9 cellular contexts compared by ENCODE assay signal in genomic region chr17:40307001-40307690, GRCh38. TPM values are rescaled to one million over a fixed set of nuclear protein-coding genes. Genes with fewer than 3 reads are reported as not detected.
DNase-seq lines count a peak whose midpoint lies in the region; TF ChIP-seq lines count a peak whose summit lies in the region.
"Had no signal": no experiment of that assay in that cellular context is flagged by ENCODE, and none has a peak within 500 bp of the region (broad histone marks: within the 10 kb centered on the region; RNA-seq: fewer than 3 reads in every experiment).

No MANE protein-coding gene starts in this region.

- in situ Hi-C loops in GM13976 (cut with MboI; ENCODE audit: low sequenced_read_pairs, unreplicated experiment) = no loop called here

- peaks cover 21 to 43% (median 35%) of the 10 kb centered on the region in 4 donors for H3K4me1 Mint-ChIP-seq in CD4-positive, alpha-beta memory T cell
- H3K4me1 Mint-ChIP-seq in chondrocyte (ENCODE audit: low read depth) = peaks cover 23% of the 10 kb centered on the region

- H3K36me3 ChIP-seq in CD4-positive, alpha-beta memory T cell (ENCODE audit: insufficient read depth, low read length) = no peaks in the 10 kb centered on the region
- H3K36me3 ChIP-seq in muscle layer of colon (ENCODE audit: insufficient read depth, low read length) (no peaks in the 10 kb centered on the region), Karpas-422 (ENCODE audit: insufficient read depth, low read length) (peaks cover 20% of the 10 kb centered on the region; the same call in 1 of the 2 replicates)

- DNase-seq in CD4-positive, alpha-beta memory T cell = peak in 1 of 5 donors; percentile 64
- DNase-seq in NCI-H1105 treated with DMSO at 0.1 percent for 48 hours (lab: John Stamatoyannopoulos, UW) = peak; percentile 66
- peak; percentile 70 for DNase-seq in chondrocyte (ENCODE audit: low spot score)
- no peak for DNase-seq in hippocampal formation (lab: John Stamatoyannopoulos, UW)
- no peak for DNase-seq in SIG-M5 (lab: John Stamatoyannopoulos, UW)
- no peak for DNase-seq in GM13976 (ENCODE audit: low spot score)
- no peak for DNase-seq in Karpas-422
- DNase-seq: SW 1271 had no signal

- intact Hi-C loops in CD4-positive, alpha-beta memory T cell (cut with micrococcal nuclease) = no loop called here

- POLR2A ChIA-PET in CD4-positive, alpha-beta memory T cell (lab: Charles Lee; ENCODE audit: partially characterized antibody) = interaction anchor here (19.4 to 37.1 kb wide), 2 partner anchors 15 to 37 kb away, joined by 367 to 1054 read pairs; no protein-coding TSS in a partner anchor

- no peaks in the 10 kb centered on the region for H3K79me2 ChIP-seq in Karpas-422 (ENCODE audit: low read length)

- no peak overlapping the region for H3K4me3 Mint-ChIP-seq in CD4-positive, alpha-beta memory T cell
- no peak overlapping the region for H3K4me3 Mint-ChIP-seq in chondrocyte (ENCODE audit: unreplicated experiment)

- peak overlapping the region; percentile 27 for H3K9ac ChIP-seq in muscle layer of colon (ENCODE audit: low read length)
- H3K9ac ChIP-seq in Karpas-422 (ENCODE audit: low read length) = no peak overlapping the region

- CTCF ChIA-PET in CD4-positive, alpha-beta memory T cell (lab: Charles Lee; ENCODE audit: partially characterized antibody) = interaction anchor here (0.9 to 18.1 kb wide), 21 partner anchors 10 to 281 kb away, joined by 3 to 573 read pairs (median 5); partner anchors contain the start of gene IGFBP4

- no peak overlapping the region for H2AFZ ChIP-seq in Karpas-422 (ENCODE audit: low read length)

- H3K9me3 ChIP-seq in CD4-positive, alpha-beta memory T cell (ENCODE audit: control insufficient read depth in 1 of 2, low read length in 2 of 2) = no peaks in the 10 kb centered on the region
- H3K9me3 ChIP-seq in muscle layer of colon (ENCODE audit: low read length) (no peaks in the 10 kb centered on the region), Karpas-422 (ENCODE audit: low read length) (no peaks in the 10 kb centered on the region)

- H3K27ac Mint-ChIP-seq in CD4-positive, alpha-beta memory T cell = no peak overlapping the region
- no peak overlapping the region for H3K27ac Mint-ChIP-seq in chondrocyte (ENCODE audit: unreplicated experiment)

- H3K36me3 Mint-ChIP-seq in CD4-positive, alpha-beta memory T cell = no peaks in the 10 kb centered on the region
- H3K36me3 Mint-ChIP-seq in chondrocyte (ENCODE audit: low read depth) = no peaks in the 10 kb centered on the region

- TF ChIP-seq CTCF in chondrocyte (IDR thresholded peaks at IDR 0.05) (peak; percentile 23), GM13976 (IDR thresholded peaks at IDR 0.05; ENCODE audit: borderline replicate concordance, control extremely low read depth, extremely low read depth, insufficient read depth, missing control alignments) (no peak)

- H3K9me2 ChIP-seq in Karpas-422 (replicated peaks; ENCODE audit: insufficient read depth, low read length) = no peaks in the 10 kb centered on the region

- no peak overlapping the region for H3K4me3 ChIP-seq in CD4-positive, alpha-beta memory T cell (ENCODE audit: low read length in 2 of 2)
- H3K4me3 ChIP-seq in muscle layer of colon (ENCODE audit: low read depth in 1 of 2, low read length in 2 of 2) = no peak overlapping the region
- no peak overlapping the region for H3K4me3 ChIP-seq in Karpas-422 (ENCODE audit: low read length)

- no peaks in the 10 kb centered on the region for H3K9me3 Mint-ChIP-seq in CD4-positive, alpha-beta memory T cell
- H3K9me3 Mint-ChIP-seq in chondrocyte (ENCODE audit: low read depth) = no peaks in the 10 kb centered on the region

- H4K20me1 ChIP-seq in Karpas-422 (ENCODE audit: insufficient read depth, low read depth, low read length) = 0 out of 2 replicates have a peak, but pooled peaks cover 5% of the 10 kb centered on the region

- H3K4me2 ChIP-seq in Karpas-422 (ENCODE audit: low read depth, low read length, poor library complexity, severe bottlenecking) = no peak overlapping the region

- H3K27me3 ChIP-seq in CD4-positive, alpha-beta memory T cell (ENCODE audit: insufficient read depth, low read length) = no peaks in the 10 kb centered on the region
- H3K27me3 ChIP-seq in muscle layer of colon (ENCODE audit: control insufficient read depth in 1 of 2, insufficient read depth in 2 of 2, low read length in 2 of 2) = no peaks in the 10 kb centered on the region
- H3K27me3 ChIP-seq in Karpas-422 (ENCODE audit: low read length) = no peaks in the 10 kb centered on the region

- peak overlapping the region; percentile 23 for H3K27ac ChIP-seq in CD4-positive, alpha-beta memory T cell (ENCODE audit: low read depth, low read length)
- H3K27ac ChIP-seq in muscle layer of colon (ENCODE audit: low read depth, low read length) (peak overlapping the region; percentile 17), Karpas-422 (ENCODE audit: low read length) (no peak overlapping the region)

- H3K27me3 Mint-ChIP-seq in CD4-positive, alpha-beta memory T cell = no peaks in the 10 kb centered on the region
- H3K27me3 Mint-ChIP-seq in chondrocyte (ENCODE audit: low read depth) = no peaks in the 10 kb centered on the region

- H3K4me1 ChIP-seq in CD4-positive, alpha-beta memory T cell (ENCODE audit: insufficient read depth, low read length) = peaks cover 77% of the 10 kb centered on the region
- H3K4me1 ChIP-seq in muscle layer of colon (ENCODE audit: insufficient read depth, low read length) (peaks cover 89% of the 10 kb centered on the region), Karpas-422 (ENCODE audit: low read length) (peaks cover 49% of the 10 kb centered on the region)

RNA-seq across cellular contexts. Expression of gene RARA, which starts 1.8 kb away (rescaled TPM):
- total RNA-seq in CD4-positive, alpha-beta memory T cell = 10 to 100 TPM; 54.1 to 54.5 TPM
- polyA plus RNA-seq in CD4-positive, alpha-beta memory T cell = 10 to 100 TPM in 1 of 2 donors, 1 to 10 TPM in 1; 5.1 to 20.7 TPM
- 59.2 to 65.7 TPM (median 61.2 TPM) in 3 replicates for total RNA-seq in chondrocyte
- total RNA-seq in Karpas-422 (2014; rRNA removed; shearing (Covaris generic); ENCODE audit: low replicate concordance) = 21.8 and 22.3 TPM in 2 replicates

RNA-seq across cellular contexts. Expression of gene CDC6, which starts 19.5 kb away (rescaled TPM):
- 1 to 10 TPM in 1 of 2 experiments, under 1 TPM in 1; 0.72 to 2.1 TPM for total RNA-seq in CD4-positive, alpha-beta memory T cell
- polyA plus RNA-seq in CD4-positive, alpha-beta memory T cell = under 1 TPM; 0.61 to 0.87 TPM
- 8.5 to 33.1 TPM (median 9.9 TPM) in 3 replicates for total RNA-seq in chondrocyte
- total RNA-seq in Karpas-422 (2014; rRNA removed; shearing (Covaris generic); ENCODE audit: low replicate concordance) = 14.6 and 16.4 TPM in 2 replicates

RNA-seq across cellular contexts. Expression of gene GJD3, which starts 57.4 kb away (rescaled TPM):
- not detected for total RNA-seq in CD4-positive, alpha-beta memory T cell
- not detected for polyA plus RNA-seq in CD4-positive, alpha-beta memory T cell
- 0.32 to 0.41 TPM in 2 of 3 replicates, not detected in the other for total RNA-seq in chondrocyte
- total RNA-seq in Karpas-422 (2014; rRNA removed; shearing (Covaris generic); ENCODE audit: low replicate concordance) = not detected in 2 replicates

Comparison
In these comparisons a context has a peak if more than half of its experiments do, and no peak if none do; other contexts are left out.
1. DNase-seq: peak in NCI-H1105 treated with DMSO at 0.1 percent for 48 hours (single experiment) and chondrocyte (single experiment); none in hippocampal formation (0 of 2), SIG-M5 (single experiment), GM13976 (single experiment) and Karpas-422 (single experiment).